Comparison of ENCODE assay signal across 18 cellular contexts in genomic region chr2:223762853-223763252, GRCh38.
DNase-seq lines count a peak whose midpoint lies in the region; ATAC-seq and TF ChIP-seq lines count a peak whose summit lies in the region.
"Had no signal": no experiment of that assay in that cellular context is flagged by ENCODE, and none has a peak within 500 bp of the region (broad histone marks: within the 10 kb centered on the region; RNA-seq: fewer than 3 reads in every experiment).

No MANE protein-coding gene starts in this region.

- peaks cover 20% of the 10 kb centered on the region for H3K4me1 Mint-ChIP-seq in activated T-cell treated with anti-CD3 and anti-CD28 coated beads, Interleukin-2, amount 50 U/mL, for 4 hours (ENCODE audit: low read depth)

- TF ChIP-seq POLR2A in IMR-90 (IDR thresholded peaks at IDR 0.05; ENCODE audit: low read depth, low read length), result no peak

- no peak overlapping the region for H2BK12ac ChIP-seq in neuronal stem cell (ENCODE audit: low read length)

- no peaks in the 10 kb centered on the region for H4K20me1 ChIP-seq in SK-N-SH (ENCODE audit: insufficient read depth)
- H4K20me1 ChIP-seq in IMR-90 (ENCODE audit: insufficient read depth, low read length), result no peaks in the 10 kb centered on the region

- in situ Hi-C loops in IMR-90 (cut with MboI; ENCODE audit: low sequenced_read_pairs), result no loop called here
- in situ Hi-C loops in brain microvascular endothelial cell (cut with HindIII; ENCODE audit: low pct_ligation_motif_present, low sequenced_read_pairs), result no loop called here

- H3K4ac ChIP-seq in IMR-90 (ENCODE audit: low read depth, low read length) (no peak overlapping the region), neuronal stem cell (ENCODE audit: low read length) (no peak overlapping the region)

- dilution Hi-C loops in IMR-90 (cut with HindIII; ENCODE audit: low sequenced_read_pairs, unreplicated experiment), result no loop called here

- H4K5ac ChIP-seq in IMR-90 (ENCODE audit: low read depth, low read length), result no peak overlapping the region

- H2BK15ac ChIP-seq in IMR-90 (ENCODE audit: low read depth, low read length) (no peak overlapping the region), neuronal stem cell (ENCODE audit: low read length) (no peak overlapping the region)

- H3K4me3 Mint-ChIP-seq in activated T-cell treated with anti-CD3 and anti-CD28 coated beads, Interleukin-2, amount 50 U/mL, for 4 hours, result no peak overlapping the region
- H3K4me3 Mint-ChIP-seq: activated T-cell treated with anti-CD3 and anti-CD28 coated beads, Interleukin-2, amount 50 U/mL, for 24 hours had no signal

- H4K8ac ChIP-seq in IMR-90 (ENCODE audit: low read depth in 2 of 2, low read length in 2 of 2) (no peak overlapping the region), neuronal stem cell (ENCODE audit: low read depth, low read length) (no peak overlapping the region)

- peaks cover 6% of the 10 kb centered on the region for H3K9me1 ChIP-seq in IMR-90 (ENCODE audit: insufficient read depth, low read length)

- H2BK5ac ChIP-seq in IMR-90 (ENCODE audit: low read depth, low read length, poor library complexity, severe bottlenecking) (no peak overlapping the region), neuronal stem cell (ENCODE audit: low read length) (no peak overlapping the region)

- H3K79me1 ChIP-seq in IMR-90 (ENCODE audit: low read depth in 1 of 2, low read length in 2 of 2) (no peaks in the 10 kb centered on the region), neuronal stem cell (ENCODE audit: low read depth, low read length) (no peaks in the 10 kb centered on the region)

- H2BK120ac ChIP-seq in IMR-90 (ENCODE audit: low read depth, low read length) (no peak overlapping the region), neuronal stem cell (ENCODE audit: low read depth, low read length) (no peak overlapping the region)

- H4K91ac ChIP-seq in IMR-90 (ENCODE audit: insufficient read depth, low read depth, low read length) (no peak overlapping the region), neuronal stem cell (ENCODE audit: low read depth, low read length, poor library complexity) (no peak overlapping the region)

- H2AK5ac ChIP-seq in IMR-90 (ENCODE audit: low read depth, low read length) (no peak overlapping the region), neuronal stem cell (ENCODE audit: low read depth, low read length) (no peak overlapping the region)

- H3K27ac ChIP-seq in SK-N-SH (ENCODE audit: low read depth in 2 of 2, low read length in 1 of 2) (no peak overlapping the region), IMR-90 (ENCODE audit: insufficient read depth, low read length) (no peak overlapping the region), brain microvascular endothelial cell (no peak overlapping the region), neuronal stem cell (replicated peaks; ENCODE audit: low read length) (no peak overlapping the region)
- H3K27ac ChIP-seq: tibial nerve had no signal

- no peaks in the 10 kb centered on the region for H3K9me3 ChIP-seq in SK-N-SH
- no peaks in the 10 kb centered on the region for H3K9me3 ChIP-seq in IMR-90 (ENCODE audit: control insufficient read depth, insufficient read depth, low read length)
- H3K9me3 ChIP-seq in neuronal stem cell (replicated peaks in 1 of 2; ENCODE audit: control insufficient read depth in 2 of 2, insufficient read depth in 1 of 2, low read depth in 1 of 2, low read length in 2 of 2), result no peaks in the 10 kb centered on the region
- H3K9me3 ChIP-seq: tibial nerve had no signal

- no peak for TF ChIP-seq RAD21 in SK-N-SH (IDR thresholded peaks at IDR 0.05; ENCODE audit: low read length)
- no peak for TF ChIP-seq RAD21 in IMR-90 (IDR thresholded peaks at IDR 0.05; ENCODE audit: low read length)

- H3K36me3 ChIP-seq in SK-N-SH (replicated peaks in 1 of 2; ENCODE audit: control insufficient read depth in 1 of 2, insufficient read depth in 2 of 2, low read length in 1 of 2) (no peaks in the 10 kb centered on the region), IMR-90 (ENCODE audit: control insufficient read depth, insufficient read depth, low read length) (no peaks in the 10 kb centered on the region), brain microvascular endothelial cell (replicated peaks) (no peaks in the 10 kb centered on the region), neuronal stem cell (replicated peaks in 1 of 2; ENCODE audit: control insufficient read depth in 2 of 2, insufficient read depth in 2 of 2, low read length in 2 of 2) (no peaks in the 10 kb centered on the region)
- H3K36me3 ChIP-seq: tibial nerve had no signal

- TF ChIP-seq CTCF in SK-N-SH (IDR thresholded peaks at IDR 0.05) (no peak), IMR-90 (conservative IDR thresholded peaks at IDR 0.05; ENCODE audit: low read depth, low read length) (no peak), brain microvascular endothelial cell (IDR thresholded peaks at IDR 0.05; ENCODE audit: low read depth, low read length, missing control alignments) (no peak)

- intact Hi-C loops in IMR-90 (cut with micrococcal nuclease), result no loop called here

- H3K56ac ChIP-seq in IMR-90 (ENCODE audit: extremely low read depth, insufficient read depth, low read length), result no peak overlapping the region

- no peak for TF ChIP-seq EP300 in SK-N-SH (IDR thresholded peaks at IDR 0.05; ENCODE audit: borderline replicate concordance in 1 of 2, low read depth in 1 of 2, low read length in 1 of 2)

- POLR2A ChIA-PET in SK-N-SH (lab: Yijun Ruan, JAX) (no interaction called here), IMR-90 (lab: Charles Lee; ENCODE audit: unreplicated experiment) (no interaction called here)

- H3K4me2 ChIP-seq in SK-N-SH (no peak overlapping the region), IMR-90 (ENCODE audit: low read depth, low read length) (no peak overlapping the region), neuronal stem cell (ENCODE audit: insufficient read depth, low read length, poor library complexity, severe bottlenecking) (no peak overlapping the region)

- CTCF ChIA-PET in SK-N-SH (lab: Yijun Ruan, JAX), result no interaction called here
- CTCF ChIA-PET in IMR-90 (lab: Yijun Ruan, JAX), result no interaction called here

- no peak overlapping the region for H2BK20ac ChIP-seq in IMR-90 (ENCODE audit: low read depth, low read length)

- H3K18ac ChIP-seq in IMR-90 (ENCODE audit: low read depth, low read length) (no peak overlapping the region), neuronal stem cell (ENCODE audit: low read length) (no peak overlapping the region)

- BruUV-seq in IMR-90 (replicated peaks; lab: Mats Ljungman, UMichigan), result no TSS peak

- H3F3A ChIP-seq in SK-N-SH (replicated peaks; ENCODE audit: insufficient read depth), result peaks cover 17% of the 10 kb centered on the region

- H2AK9ac ChIP-seq in IMR-90 (replicated peaks; ENCODE audit: low read depth, low read length, poor library complexity), result no peak overlapping the region

- DNase-seq in SK-N-SH (no peak), IMR-90 (peak; percentile 52), brain microvascular endothelial cell (peak; percentile 12), neuronal stem cell (ENCODE audit: low spot score) (no peak)
- DNase-seq in stimulated activated CD4-positive, alpha-beta T cell treated with anti-CD3 and anti-CD28 coated beads, Interleukin-4, amount 100 ng/mL, for 4 hours, result no peak
- no peak for DNase-seq in activated T-cell treated with anti-CD3 and anti-CD28 coated beads, Interleukin-2, amount 50 U/mL, for 4 hours
- DNase-seq: activated CD4-positive, alpha-beta T cell treated with anti-CD3 and anti-CD28 coated beads for 1 hour; activated T-cell treated with anti-CD3 and anti-CD28 coated beads, Interleukin-2, amount 50 U/mL, for 24 hours; aorta; Karpas-422; NCI-H2029; nucleus accumbens; stimulated activated CD4-positive, alpha-beta T cell treated with anti-CD3 and anti-CD28 coated beads, Interleukin-15, amount 100 ng/mL, for 24 hours; T-helper 1 cell had no signal

- H2AFZ ChIP-seq in SK-N-SH (ENCODE audit: low read depth), result no peak overlapping the region
- no peak overlapping the region for H2AFZ ChIP-seq in IMR-90 (replicated peaks; ENCODE audit: low read length, poor library complexity)
- peak overlapping the region; percentile 6 for H2AFZ ChIP-seq in neuronal stem cell (ENCODE audit: low read length)

- no peaks in the 10 kb centered on the region for H3K9me2 ChIP-seq in SK-N-SH

- ATAC-seq in SK-N-SH treated with all-trans-retinoic acid at 6 μM for 48 hours (peak; percentile 14; the same call in 1 of the 3 replicates), IMR-90 (ENCODE audit: low read depth) (no peak), GM21515 (IDR thresholded peaks at IDR 0.05; ENCODE audit: unreplicated experiment) (no peak)
- ATAC-seq in activated T-cell treated with anti-CD3 and anti-CD28 coated beads, Interleukin-2, amount 50 U/mL, for 4 hours, result no peak
- ATAC-seq: left lobe of liver had no signal

- H3K9me3 Mint-ChIP-seq in activated T-cell treated with anti-CD3 and anti-CD28 coated beads, Interleukin-2, amount 50 U/mL, for 4 hours, result peaks cover 5% of the 10 kb centered on the region
- H3K9me3 Mint-ChIP-seq: activated T-cell treated with anti-CD3 and anti-CD28 coated beads, Interleukin-2, amount 50 U/mL, for 24 hours had no signal

- H3K9ac ChIP-seq in SK-N-SH (no peak overlapping the region), IMR-90 (ENCODE audit: low read depth, low read length) (no peak overlapping the region), neuronal stem cell (ENCODE audit: low read depth, low read length, poor library complexity) (no peak overlapping the region)

- H3K23ac ChIP-seq in IMR-90 (ENCODE audit: low read depth, low read length) (no peak overlapping the region), neuronal stem cell (ENCODE audit: low read depth, low read length, poor library complexity) (no peak overlapping the region)

- H3K4me3 ChIP-seq in SK-N-SH (ENCODE audit: low read depth in 2 of 2, low read length in 1 of 2) (no peak overlapping the region), IMR-90 (ENCODE audit: insufficient read depth, low read depth, low read length) (no peak overlapping the region), brain microvascular endothelial cell (ENCODE audit: low read depth, low read length) (no peak overlapping the region), neuronal stem cell (ENCODE audit: low read length in 2 of 2) (no peak overlapping the region)
- H3K4me3 ChIP-seq: tibial nerve had no signal

- H3K27me3 ChIP-seq in SK-N-SH (ENCODE audit: insufficient read depth), result no peaks in the 10 kb centered on the region
- H3K27me3 ChIP-seq in IMR-90 (ENCODE audit: control insufficient read depth, insufficient read depth, low read length), result no peaks in the 10 kb centered on the region
- H3K27me3 ChIP-seq in brain microvascular endothelial cell (replicated peaks), result no peaks in the 10 kb centered on the region
- H3K27me3 ChIP-seq in neuronal stem cell (ENCODE audit: control insufficient read depth in 3 of 3, insufficient read depth in 3 of 3, low read depth in 1 of 3, low read length in 3 of 3), result no peaks in the 10 kb centered on the region
- H3K27me3 ChIP-seq: tibial nerve had no signal

- no peaks in the 10 kb centered on the region for H3K27me3 Mint-ChIP-seq in activated T-cell treated with anti-CD3 and anti-CD28 coated beads, Interleukin-2, amount 50 U/mL, for 4 hours (ENCODE audit: low read depth)
- H3K27me3 Mint-ChIP-seq: activated T-cell treated with anti-CD3 and anti-CD28 coated beads, Interleukin-2, amount 50 U/mL, for 24 hours had no signal

- H3K14ac ChIP-seq in IMR-90 (replicated peaks; ENCODE audit: low read depth, low read length) (no peak overlapping the region), neuronal stem cell (ENCODE audit: low read length) (no peak overlapping the region)

- H3K4me1 ChIP-seq in SK-N-SH (ENCODE audit: control insufficient read depth in 1 of 2, insufficient read depth in 2 of 2, low read depth in 1 of 2, low read length in 1 of 2) (peaks cover 0 to 26% of the 10 kb centered on the region in 2 experiments; a peak in 1 of 4 replicates), IMR-90 (ENCODE audit: control insufficient read depth, insufficient read depth, low read length) (peaks cover 6% of the 10 kb centered on the region), neuronal stem cell (ENCODE audit: control insufficient read depth in 2 of 2, insufficient read depth in 1 of 2, low read depth in 1 of 2, low read length in 2 of 2) (no peaks in the 10 kb centered on the region)
- H3K4me1 ChIP-seq: tibial nerve had no signal

- WGBS in SK-N-SH (ENCODE audit: low lambda C conversion rate), result 92% methylated on average over 1 of the region's 1 CpG
- WGBS in IMR-90 (ENCODE audit: extremely low coverage in 2 of 2, insufficient read length in 1 of 2), 2 experiments, result no CpG with 5 or more reads among the region's 1 CpG
- no CpG with 5 or more reads among the region's 1 CpG for WGBS in neuronal stem cell (ENCODE audit: extremely low coverage in 2 of 2, insufficient read length in 2 of 2, insufficient replicate concordance in 1 of 2), 2 donors

- H3K36me3 Mint-ChIP-seq in activated T-cell treated with anti-CD3 and anti-CD28 coated beads, Interleukin-2, amount 50 U/mL, for 4 hours (ENCODE audit: insufficient read depth), result peaks cover 5% of the 10 kb centered on the region

- H3K79me2 ChIP-seq in SK-N-SH (ENCODE audit: insufficient read depth), result no peaks in the 10 kb centered on the region

Comparison
In these comparisons a context has a peak if more than half of its experiments do, and no peak if none do; other contexts are left out.
1. DNase-seq: peak in IMR-90 (single experiment) and brain microvascular endothelial cell (single experiment); none in SK-N-SH (single experiment), neuronal stem cell (single experiment), stimulated activated CD4-positive, alpha-beta T cell treated with anti-CD3 and anti-CD28 coated beads, Interleukin-4, amount 100 ng/mL, for 4 hours (0 of 2) and activated T-cell treated with anti-CD3 and anti-CD28 coated beads, Interleukin-2, amount 50 U/mL, for 4 hours (single experiment).